Comparison of ENCODE assay signal across 25 cellular contexts in the genomic region with DNA sequence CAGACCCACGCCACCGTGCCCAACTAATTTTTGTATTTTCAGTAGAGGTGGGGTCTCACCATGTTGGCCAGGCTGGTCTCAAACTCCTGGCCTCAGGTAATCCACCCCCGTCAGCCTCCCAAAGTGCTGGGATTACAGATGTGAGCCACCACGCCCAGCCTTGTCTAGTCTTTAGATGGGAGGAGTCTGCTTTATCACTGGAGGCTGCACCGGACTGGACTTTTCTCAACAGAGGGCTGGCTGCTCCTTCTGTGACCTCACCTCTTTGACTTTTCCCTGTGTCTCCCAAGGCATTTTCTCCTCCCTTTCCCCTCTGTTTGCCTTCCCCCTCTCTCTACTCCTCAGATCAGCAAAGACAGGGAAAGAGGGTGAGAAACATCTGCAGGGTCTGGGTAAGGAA. TPM values are rescaled to one million over a fixed set of nuclear protein-coding genes. Genes with fewer than 3 reads are reported as not detected.
"Had no signal": no experiment of that assay in that cellular context is flagged by ENCODE, and none has a peak within 500 bp of the region (broad histone marks: within the 10 kb centered on the region; RNA-seq: fewer than 3 reads in every experiment).

No MANE protein-coding gene starts in this region.

- H3K27ac ChIP-seq: colonic mucosa, esophagus squamous epithelium, heart right ventricle, neutrophil, parathyroid adenoma, right lobe of liver, spleen, suprapubic skin, transverse colon, vagina had no signal

- H3K9ac ChIP-seq: parathyroid adenoma had no signal

- H3K4me1 ChIP-seq: colonic mucosa, heart right ventricle, right lobe of liver, spleen, transverse colon, vagina had no signal

- H3K79me2 ChIP-seq: parathyroid adenoma had no signal

- H3K4me3 ChIP-seq: colonic mucosa, esophagus squamous epithelium, heart right ventricle, lung, right lobe of liver, spleen, suprapubic skin, transverse colon, vagina had no signal

- ATAC-seq: heart right ventricle; left lobe of liver; natural killer cell treated with Interleukin-12 subunit alpha and Interleukin-12 subunit beta and Interleukin-15 and Interleukin-18, amount 100 ng/mL, for 72 hours; right lobe of liver; stimulated activated naive CD8-positive, alpha-beta T cell treated with anti-CD3 and anti-CD28 coated beads, Interleukin-15, amount 100 ng/mL, for 72 hours had no signal

- DNase-seq: colonic mucosa; dermis blood vessel endothelial cell; effector memory CD4-positive, alpha-beta T cell; erythroblast; esophagus squamous epithelium; foreskin melanocyte; glutamatergic neuron; heart right ventricle; hippocampal formation; immature natural killer cell; naive B cell; right lobe of liver; spleen; stimulated activated CD4-positive, alpha-beta T cell treated with anti-CD3 and anti-CD28 coated beads, Interleukin-4, amount 100 ng/mL, for 4 hours; stimulated activated naive CD4-positive, alpha-beta T cell; stimulated activated naive CD8-positive, alpha-beta T cell treated with anti-CD3 and anti-CD28 coated beads, Interleukin-15, amount 100 ng/mL, for 72 hours; transverse colon had no signal

- H3K27me3 ChIP-seq: colonic mucosa, esophagus squamous epithelium, neutrophil, right lobe of liver, spleen, suprapubic skin, transverse colon, vagina had no signal

- H3K36me3 ChIP-seq: colonic mucosa, esophagus squamous epithelium, heart right ventricle, neutrophil, right lobe of liver, spleen, suprapubic skin, transverse colon, vagina had no signal

- H2AFZ ChIP-seq: parathyroid adenoma had no signal

- H3K9me3 ChIP-seq: colonic mucosa, neutrophil, right lobe of liver, suprapubic skin, transverse colon, vagina had no signal

RNA-seq across cellular contexts. Expression of a gene that starts 28.5 kb away (rescaled TPM):
- total RNA-seq: mononuclear cell; natural killer cell treated with Interleukin-12 subunit alpha and Interleukin-12 subunit beta and Interleukin-15 and Interleukin-18, amount 100 ng/mL, for 72 hours had no signal
- polyA plus RNA-seq: immature natural killer cell had no signal
